ENCODE assay signal across 8 cellular contexts in the genomic region with DNA sequence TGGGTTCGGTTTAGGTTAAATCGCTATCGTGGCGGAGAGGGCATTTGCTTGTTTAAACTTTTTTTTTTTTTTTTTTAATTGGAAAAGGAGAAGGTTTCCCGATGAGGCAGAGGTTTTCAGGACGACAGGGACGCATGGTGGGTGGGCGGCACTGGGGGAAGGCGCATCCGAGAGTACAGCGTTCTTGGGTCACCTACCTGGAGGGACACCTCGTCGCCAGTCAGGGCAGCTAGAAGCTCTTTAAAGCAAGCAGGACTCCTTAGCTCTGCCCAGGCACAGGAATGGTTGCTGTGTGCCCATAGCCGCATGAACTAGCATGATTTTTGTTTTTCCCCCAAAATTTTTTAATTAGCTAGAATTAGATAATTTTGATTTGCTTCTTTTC. TPM values are rescaled to one million over a fixed set of nuclear protein-coding genes. Genes with fewer than 3 reads are reported as not detected.
DNase-seq lines count a peak whose midpoint lies in the region; ATAC-seq lines count a peak whose summit lies in the region.

No MANE protein-coding gene starts in this region.

- no peak overlapping the region for H3K9ac ChIP-seq in iPS-20b (ENCODE audit: low read depth, low read length)

- H3K36me3 Mint-ChIP-seq in activated CD4-positive, alpha-beta memory T cell treated with anti-CD3 and anti-CD28 coated beads for 36 hours, result no peaks in the 10 kb centered on the region

- no peak for ATAC-seq in HG03442 (IDR thresholded peaks at IDR 0.05; ENCODE audit: unreplicated experiment)
- ATAC-seq in HG02642 (IDR thresholded peaks at IDR 0.05; ENCODE audit: poor library complexity, unreplicated experiment), result no peak

- H3K4me3 ChIP-seq in H7 (ENCODE audit: insufficient read depth, low read depth, low read length) (peak overlapping the region; percentile 79), iPS-20b (ENCODE audit: low read length) (peak overlapping the region; percentile 66), skin epidermis (peak overlapping the region; percentile 42 to 70 (median 67))

- H3K9me3 Mint-ChIP-seq in activated CD4-positive, alpha-beta memory T cell treated with anti-CD3 and anti-CD28 coated beads for 36 hours, result no peaks in the 10 kb centered on the region

- POLR2A ChIA-PET in activated CD4-positive, alpha-beta memory T cell treated with anti-CD3 and anti-CD28 coated beads for 36 hours (lab: Charles Lee), result interaction anchor here (1.0 to 1.3 kb wide), 2 partner anchors 164 to 283 kb away, joined by 3 to 4 read pairs; no protein-coding TSS in a partner anchor

- DNase-seq in H7 (no peak), NCI-H1417 treated with DMSO at 0.1 percent for 48 hours (lab: John Stamatoyannopoulos, UW) (no peak)
- DNase-seq in activated CD4-positive, alpha-beta memory T cell treated with anti-CD3 and anti-CD28 coated beads for 36 hours, result no peak
- no peak for DNase-seq in stimulated activated CD4-positive, alpha-beta T cell treated with anti-CD3 and anti-CD28 coated beads, Interleukin-4, amount 100 ng/mL, for 24 hours

- H3K4me1 Mint-ChIP-seq in activated CD4-positive, alpha-beta memory T cell treated with anti-CD3 and anti-CD28 coated beads for 36 hours (ENCODE audit: low read depth), result peaks cover 19% of the 10 kb centered on the region

- no peak overlapping the region for H3K27ac ChIP-seq in iPS-20b (ENCODE audit: low read length)
- H3K27ac ChIP-seq in skin epidermis, result peak overlapping the region in 18 of 21 experiments; percentile 65 to 91 (median 79)

- H3K36me3 ChIP-seq in H7 (replicated peaks; ENCODE audit: control insufficient read depth, insufficient read depth, low read length) (no peaks in the 10 kb centered on the region), iPS-20b (ENCODE audit: insufficient read depth, low read depth, low read length) (no peaks in the 10 kb centered on the region)

- peaks cover 15% of the 10 kb centered on the region for H3K4me1 ChIP-seq in iPS-20b (ENCODE audit: insufficient read depth, low read length)

- H3K27me3 Mint-ChIP-seq in activated CD4-positive, alpha-beta memory T cell treated with anti-CD3 and anti-CD28 coated beads for 36 hours, result peaks cover 34% of the 10 kb centered on the region

- CTCF ChIA-PET in activated CD4-positive, alpha-beta memory T cell treated with anti-CD3 and anti-CD28 coated beads for 36 hours (lab: Charles Lee), result interaction anchor here (0.9 to 4.7 kb wide), 4 partner anchors 158 to 283 kb away, joined by 3 to 59 read pairs (median 4); no protein-coding TSS in a partner anchor

- H3K27ac Mint-ChIP-seq in activated CD4-positive, alpha-beta memory T cell treated with anti-CD3 and anti-CD28 coated beads for 36 hours, result no peak overlapping the region

- peaks cover 15% of the 10 kb centered on the region for H3K27me3 ChIP-seq in H7 (ENCODE audit: control insufficient read depth, insufficient read depth, low read length)
- peaks cover 60% of the 10 kb centered on the region for H3K27me3 ChIP-seq in iPS-20b (ENCODE audit: insufficient read depth, low read length)

- intact Hi-C loops in activated CD4-positive, alpha-beta memory T cell treated with anti-CD3 and anti-CD28 coated beads for 36 hours (cut with micrococcal nuclease), result loop anchor here (5.0 to 10.0 kb wide), 5 partner anchors 246 to 593 kb away; a partner anchor contains a TSS

- H3K9me3 ChIP-seq in iPS-20b (ENCODE audit: insufficient read depth, low read depth, low read length), result no peaks in the 10 kb centered on the region

- peak overlapping the region; percentile 71 for H3K4me3 Mint-ChIP-seq in activated CD4-positive, alpha-beta memory T cell treated with anti-CD3 and anti-CD28 coated beads for 36 hours

RNA-seq across cellular contexts. Expression of a gene that starts 0.4 kb away (rescaled TPM):
- 21.0 and 23.9 TPM in 2 replicates for total RNA-seq in H7 (2014; rRNA removed; shearing (Covaris generic))
- total RNA-seq in activated CD4-positive, alpha-beta memory T cell treated with anti-CD3 and anti-CD28 coated beads for 36 hours, result 10 to 100 TPM; 28.4 to 30.1 TPM
